Comparison of ENCODE assay signal across 1 cellular context in genomic region chr1:235971571-235972315, GRCh38.
TF ChIP-seq lines count a peak whose summit lies in the region.

No MANE protein-coding gene starts in this region.

TF ChIP-seq in HepG2, 621 proteins besides CTCF, POLR2A, EP300 and RAD21 (continued from another document and continues in another):
- TF ChIP-seq ZUFSP (CRISPR knock-in tag; IDR thresholded peaks at IDR 0.05; ENCODE audit: borderline replicate concordance) (no peak), NCOA2 (CRISPR knock-in tag; IDR thresholded peaks at IDR 0.05) (no peak), ZNF331 (CRISPR knock-in tag; IDR thresholded peaks at IDR 0.05) (no peak), ZGPAT (CRISPR knock-in tag; IDR thresholded peaks at IDR 0.05) (no peak), ZNF691 (CRISPR knock-in tag; IDR thresholded peaks at IDR 0.05; ENCODE audit: borderline replicate concordance, low read depth) (no peak), DMAP1 (CRISPR knock-in tag; IDR thresholded peaks at IDR 0.05) (0 out of 2 replicates have a peak, but pooled peaks have one; percentile 37), HNRNPH1 (optimal IDR thresholded peaks at IDR 0.05; ENCODE audit: low read depth, low read length) (no peak), NFYB (CRISPR knock-in tag; IDR thresholded peaks at IDR 0.05) (no peak), ZNF670 (CRISPR knock-in tag; IDR thresholded peaks at IDR 0.05; ENCODE audit: borderline replicate concordance) (no peak), BRCA1 (CRISPR knock-in tag; IDR thresholded peaks at IDR 0.05) (no peak), ZSCAN31 (CRISPR knock-in tag; IDR thresholded peaks at IDR 0.05; ENCODE audit: low read depth) (no peak), ZNF83 (CRISPR knock-in tag; IDR thresholded peaks at IDR 0.05; ENCODE audit: borderline replicate concordance) (no peak), PHB2 (IDR thresholded peaks at IDR 0.05; ENCODE audit: partially characterized antibody) (no peak), FOXA3 (CRISPR knock-in tag; IDR thresholded peaks at IDR 0.05) (no peak), SRSF9 (IDR thresholded peaks at IDR 0.05; ENCODE audit: borderline replicate concordance, insufficient read depth, low read depth, low read length, poor library complexity, severe bottlenecking) (no peak), REXO4 (CRISPR knock-in tag; IDR thresholded peaks at IDR 0.05; ENCODE audit: borderline replicate concordance) (no peak), AHR (CRISPR knock-in tag; IDR thresholded peaks at IDR 0.05) (no peak), ZNF773 (CRISPR knock-in tag; IDR thresholded peaks at IDR 0.05; ENCODE audit: borderline replicate concordance) (no peak), ZNF879 (CRISPR knock-in tag; IDR thresholded peaks at IDR 0.05) (no peak), RELA (CRISPR knock-in tag; IDR thresholded peaks at IDR 0.05) (no peak), MBD4 (IDR thresholded peaks at IDR 0.05; ENCODE audit: borderline replicate concordance, low read length) (no peak), ZNF747 (CRISPR knock-in tag; IDR thresholded peaks at IDR 0.05; ENCODE audit: borderline replicate concordance) (no peak), SIX4 (CRISPR knock-in tag; IDR thresholded peaks at IDR 0.05) (no peak), KLF9 (CRISPR knock-in tag; IDR thresholded peaks at IDR 0.05; ENCODE audit: low read depth) (no peak), ZNF605 (CRISPR knock-in tag; IDR thresholded peaks at IDR 0.05) (peak; percentile 77), IKZF5 (CRISPR knock-in tag; IDR thresholded peaks at IDR 0.05) (no peak), TERF1 (CRISPR knock-in tag; IDR thresholded peaks at IDR 0.05) (no peak), MED8 (CRISPR knock-in tag; IDR thresholded peaks at IDR 0.05; ENCODE audit: insufficient replicate concordance) (no peak), PLRG1 (conservative IDR thresholded peaks at IDR 0.05) (no peak), CEBPB (IDR thresholded peaks at IDR 0.05; ENCODE audit: borderline replicate concordance, low read depth, low read length) (no peak), ZSCAN9 (CRISPR knock-in tag; IDR thresholded peaks at IDR 0.05; ENCODE audit: borderline replicate concordance) (no peak), MNT (IDR thresholded peaks at IDR 0.05) (no peak), ZKSCAN5 (CRISPR knock-in tag; IDR thresholded peaks at IDR 0.05) (no peak), MYC (CRISPR knock-in tag; IDR thresholded peaks at IDR 0.05; ENCODE audit: borderline replicate concordance) (peak; percentile 12; the same call in 1 of the 2 replicates), NKX3-1 (CRISPR knock-in tag; IDR thresholded peaks at IDR 0.05) (0 out of 2 replicates have a peak, but pooled peaks have one; percentile 22), E2F2 (CRISPR knock-in tag; IDR thresholded peaks at IDR 0.05; ENCODE audit: borderline replicate concordance) (no peak), PPARG (CRISPR knock-in tag; conservative IDR thresholded peaks at IDR 0.05) (no peak), DR1 (CRISPR knock-in tag; IDR thresholded peaks at IDR 0.05) (no peak)
- TF ChIP-seq, protein P1, sequence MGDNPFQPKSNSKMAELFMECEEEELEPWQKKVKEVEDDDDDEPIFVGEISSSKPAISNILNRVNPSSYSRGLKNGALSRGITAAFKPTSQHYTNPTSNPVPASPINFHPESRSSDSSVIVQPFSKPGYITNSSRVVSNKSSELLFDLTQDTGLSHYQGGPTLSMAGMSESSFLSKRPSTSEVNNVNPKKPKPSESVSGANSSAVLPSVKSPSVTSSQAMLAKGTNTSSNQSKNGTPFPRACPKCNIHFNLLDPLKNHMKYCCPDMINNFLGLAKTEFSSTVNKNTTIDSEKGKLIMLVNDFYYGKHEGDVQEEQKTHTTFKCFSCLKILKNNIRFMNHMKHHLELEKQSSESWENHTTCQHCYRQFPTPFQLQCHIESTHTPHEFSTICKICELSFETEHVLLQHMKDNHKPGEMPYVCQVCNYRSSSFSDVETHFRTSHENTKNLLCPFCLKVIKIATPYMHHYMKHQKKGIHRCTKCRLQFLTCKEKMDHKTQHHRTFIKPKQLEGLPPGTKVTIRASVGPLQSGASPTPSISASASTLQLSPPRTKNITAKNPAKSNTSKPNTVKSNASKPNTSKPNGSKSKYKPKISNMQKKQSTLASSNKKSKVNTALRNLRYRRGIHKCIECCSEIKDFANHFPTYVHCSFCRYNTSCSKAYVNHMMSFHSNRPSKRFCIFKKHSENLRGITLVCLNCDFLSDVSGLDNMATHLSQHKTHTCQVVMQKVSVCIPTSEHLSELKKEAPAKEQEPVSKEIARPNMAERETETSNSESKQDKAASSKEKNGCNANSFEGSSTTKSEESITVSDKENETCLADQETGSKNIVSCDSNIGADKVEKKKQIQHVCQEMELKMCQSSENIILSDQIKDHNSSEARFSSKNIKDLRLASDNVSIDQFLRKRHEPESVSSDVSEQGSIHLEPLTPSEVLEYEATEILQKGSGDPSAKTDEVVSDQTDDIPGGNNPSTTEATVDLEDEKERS (CRISPR knock-in tag; IDR thresholded peaks at IDR 0.05): no peak
- TF ChIP-seq, protein P2, sequence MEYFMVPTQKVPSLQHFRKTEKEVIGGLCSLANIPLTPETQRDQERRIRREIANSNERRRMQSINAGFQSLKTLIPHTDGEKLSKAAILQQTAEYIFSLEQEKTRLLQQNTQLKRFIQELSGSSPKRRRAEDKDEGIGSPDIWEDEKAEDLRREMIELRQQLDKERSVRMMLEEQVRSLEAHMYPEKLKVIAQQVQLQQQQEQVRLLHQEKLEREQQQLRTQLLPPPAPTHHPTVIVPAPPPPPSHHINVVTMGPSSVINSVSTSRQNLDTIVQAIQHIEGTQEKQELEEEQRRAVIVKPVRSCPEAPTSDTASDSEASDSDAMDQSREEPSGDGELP (IDR thresholded peaks at IDR 0.05; ENCODE audit: borderline replicate concordance, low read depth): no peak
- TF ChIP-seq, protein P3, sequence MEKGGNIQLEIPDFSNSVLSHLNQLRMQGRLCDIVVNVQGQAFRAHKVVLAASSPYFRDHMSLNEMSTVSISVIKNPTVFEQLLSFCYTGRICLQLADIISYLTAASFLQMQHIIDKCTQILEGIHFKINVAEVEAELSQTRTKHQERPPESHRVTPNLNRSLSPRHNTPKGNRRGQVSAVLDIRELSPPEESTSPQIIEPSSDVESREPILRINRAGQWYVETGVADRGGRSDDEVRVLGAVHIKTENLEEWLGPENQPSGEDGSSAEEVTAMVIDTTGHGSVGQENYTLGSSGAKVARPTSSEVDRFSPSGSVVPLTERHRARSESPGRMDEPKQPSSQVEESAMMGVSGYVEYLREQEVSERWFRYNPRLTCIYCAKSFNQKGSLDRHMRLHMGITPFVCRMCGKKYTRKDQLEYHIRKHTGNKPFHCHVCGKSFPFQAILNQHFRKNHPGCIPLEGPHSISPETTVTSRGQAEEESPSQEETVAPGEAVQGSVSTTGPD (CRISPR knock-in tag; IDR thresholded peaks at IDR 0.05): no peak
- TF ChIP-seq, protein P4, sequence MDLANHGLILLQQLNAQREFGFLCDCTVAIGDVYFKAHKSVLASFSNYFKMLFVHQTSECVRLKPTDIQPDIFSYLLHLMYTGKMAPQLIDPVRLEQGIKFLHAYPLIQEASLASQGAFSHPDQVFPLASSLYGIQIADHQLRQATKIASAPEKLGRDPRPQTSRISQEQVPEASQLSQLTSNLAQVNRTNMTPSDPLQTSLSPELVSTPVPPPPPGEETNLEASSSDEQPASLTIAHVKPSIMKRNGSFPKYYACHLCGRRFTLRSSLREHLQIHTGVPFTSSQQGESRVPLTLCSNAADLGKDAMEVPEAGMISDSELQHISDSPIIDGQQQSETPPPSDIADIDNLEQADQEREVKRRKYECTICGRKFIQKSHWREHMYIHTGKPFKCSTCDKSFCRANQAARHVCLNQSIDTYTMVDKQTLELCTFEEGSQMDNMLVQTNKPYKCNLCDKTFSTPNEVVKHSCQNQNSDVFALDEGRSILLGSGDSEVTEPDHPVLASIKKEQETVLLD (CRISPR knock-in tag; IDR thresholded peaks at IDR 0.05; ENCODE audit: low read depth): no peak
